ENCODE assay signal across 19 cellular contexts in genomic region chr3:73399666-73400253, GRCh38.
"Had no signal": no experiment of that assay in that cellular context is flagged by ENCODE, and none has a peak within 500 bp of the region (broad histone marks: within the 10 kb centered on the region; RNA-seq: fewer than 3 reads in every experiment).

No MANE protein-coding gene starts in this region.

- H3K4me1 ChIP-seq: parathyroid adenoma, prostate gland, testis had no signal

- DNase-seq: effector memory CD8-positive, alpha-beta T cell; esophagus squamous epithelium; immature natural killer cell; left ventricle myocardium superior; midbrain; naive B cell; occipital lobe; retina; stimulated activated CD4-positive, alpha-beta T cell treated with anti-CD3 and anti-CD28 coated beads, Interleukin-12 subunit alpha, Interleukin-12 subunit beta, amount 100 ng/mL, for 4 hours; stimulated activated naive CD4-positive, alpha-beta T cell; testis; upper lobe of right lung had no signal

- H3K27me3 ChIP-seq: esophagus squamous epithelium, testis, tibial nerve, upper lobe of right lung had no signal

- H3K9me3 ChIP-seq: esophagus squamous epithelium, prostate gland, testis, tibial nerve, upper lobe of right lung had no signal

- H3K36me3 ChIP-seq: prostate gland, upper lobe of right lung had no signal

- H3K79me2 ChIP-seq: parathyroid adenoma had no signal

- H3K4me3 ChIP-seq: esophagus squamous epithelium, lung, prostate gland, skin epidermis, testis, tibial nerve, upper lobe of right lung had no signal

- ATAC-seq: effector memory CD8-positive, alpha-beta T cell; left ventricle myocardium superior; upper lobe of right lung had no signal

- H2AFZ ChIP-seq: parathyroid adenoma had no signal

- H3K9ac ChIP-seq: parathyroid adenoma had no signal

- H3K27ac ChIP-seq: epithelial cell of prostate, parathyroid adenoma, skin epidermis, testis, upper lobe of right lung had no signal

- FAIRE-seq: keratinocyte had no signal
